ENCODE assay signal across 1 cellular context in the genomic region with DNA sequence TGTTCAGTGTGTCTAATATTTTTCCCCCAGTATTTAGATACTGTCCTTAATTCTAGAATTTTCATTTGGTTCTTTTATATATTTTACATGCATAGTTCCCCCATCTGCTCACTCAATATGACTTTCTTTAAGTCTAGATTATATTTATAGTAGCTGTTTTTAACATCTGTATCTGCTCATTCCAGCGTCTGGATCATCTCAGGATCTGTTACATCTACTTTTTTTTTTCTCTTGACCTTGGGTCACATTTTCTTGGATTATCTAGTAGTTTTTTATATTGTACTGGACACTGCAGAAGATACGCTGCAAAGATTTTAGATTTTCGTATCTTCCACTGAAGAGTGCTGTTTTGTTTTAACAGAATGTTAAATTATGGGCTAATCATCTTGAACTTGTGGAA.
TF ChIP-seq lines count a peak whose summit lies in the region.

No MANE protein-coding gene starts in this region.

TF ChIP-seq in GM12878, 131 proteins besides CTCF, POLR2A, EP300 and RAD21:
- TF ChIP-seq PAX8 (IDR thresholded peaks at IDR 0.05) (no peak), ZNF274 (IDR thresholded peaks at IDR 0.05; ENCODE audit: insufficient read depth, insufficient read length) (no peak), POLR2AphosphoS2 (IDR thresholded peaks at IDR 0.05; ENCODE audit: low read depth, low read length) (no peak), JUNB (IDR thresholded peaks at IDR 0.05) (no peak), SMAD1 (IDR thresholded peaks at IDR 0.05; ENCODE audit: low read depth, partially characterized antibody) (no peak)
